ENCODE assay signal across 4 cellular contexts in genomic region chr2:11410101-11410500, GRCh38.
TF ChIP-seq lines count a peak whose summit lies in the region.

No MANE protein-coding gene starts in this region.

TF ChIP-seq in liver, 16 proteins besides CTCF, POLR2A, EP300 and RAD21:
- no peak for TF ChIP-seq ZBTB33 (IDR thresholded peaks at IDR 0.05)
- TF ChIP-seq MAX (IDR thresholded peaks at IDR 0.05), result no peak
- TF ChIP-seq NR2F2 (IDR thresholded peaks at IDR 0.05), result peak; percentile 13
- no peak for TF ChIP-seq HNF4A (conservative IDR thresholded peaks at IDR 0.05)
- no peak for TF ChIP-seq RXRA (IDR thresholded peaks at IDR 0.05)
- no peak for TF ChIP-seq FOXA1 (IDR thresholded peaks at IDR 0.05)
- no peak for TF ChIP-seq HNF4G (IDR thresholded peaks at IDR 0.05)
- no peak for TF ChIP-seq YY1 (IDR thresholded peaks at IDR 0.05)
- TF ChIP-seq GABPA (IDR thresholded peaks at IDR 0.05 in 1 of 2, conservative IDR thresholded peaks at IDR 0.05 in 1 of 2), result no peak

TF ChIP-seq in HepG2, 621 proteins besides CTCF, POLR2A, EP300 and RAD21 (continues in another document):
- no peak for TF ChIP-seq ZFP82 (CRISPR knock-in tag; IDR thresholded peaks at IDR 0.05; ENCODE audit: borderline replicate concordance)
- TF ChIP-seq SNAPC4 (CRISPR knock-in tag; IDR thresholded peaks at IDR 0.05), result no peak
- TF ChIP-seq TBX2 (CRISPR knock-in tag; IDR thresholded peaks at IDR 0.05; ENCODE audit: borderline replicate concordance), result no peak
- no peak for TF ChIP-seq HES4 (CRISPR knock-in tag; IDR thresholded peaks at IDR 0.05; ENCODE audit: borderline replicate concordance)
- no peak for TF ChIP-seq NKX3-1 (CRISPR knock-in tag; IDR thresholded peaks at IDR 0.05)
- no peak for TF ChIP-seq TOPORS (CRISPR knock-in tag; IDR thresholded peaks at IDR 0.05)
- TF ChIP-seq GMEB2 (CRISPR knock-in tag; IDR thresholded peaks at IDR 0.05; ENCODE audit: low read depth), result no peak
- no peak for TF ChIP-seq CBFB (CRISPR knock-in tag; IDR thresholded peaks at IDR 0.05)
- TF ChIP-seq HNRNPK (IDR thresholded peaks at IDR 0.05; ENCODE audit: low read depth, low read length, poor library complexity, severe bottlenecking), result no peak

TF ChIP-seq in IMR-90, 13 proteins besides CTCF, POLR2A, EP300 and RAD21:
- TF ChIP-seq CHD1 (IDR thresholded peaks at IDR 0.05; ENCODE audit: low read depth, low read length) (no peak), CEBPB (IDR thresholded peaks at IDR 0.05; ENCODE audit: low read depth, low read length) (no peak), BHLHE40 (IDR thresholded peaks at IDR 0.05; ENCODE audit: low read depth, low read length) (no peak), FOS (IDR thresholded peaks at IDR 0.05; ENCODE audit: low read depth, low read length) (no peak), RFX5 (IDR thresholded peaks at IDR 0.05; ENCODE audit: low read depth, low read length) (no peak), ELK1 (IDR thresholded peaks at IDR 0.05; ENCODE audit: borderline replicate concordance, low read depth, low read length) (no peak), SMC3 (IDR thresholded peaks at IDR 0.05; ENCODE audit: low read depth, low read length) (no peak), USF2 (IDR thresholded peaks at IDR 0.05; ENCODE audit: low read depth, low read length) (no peak), MXI1 (IDR thresholded peaks at IDR 0.05; ENCODE audit: borderline replicate concordance, low read depth, low read length) (no peak), MAFK (IDR thresholded peaks at IDR 0.05; ENCODE audit: low read depth, low read length) (no peak), MAZ (IDR thresholded peaks at IDR 0.05; ENCODE audit: borderline replicate concordance, low read depth, low read length) (no peak), NFE2L2 (IDR thresholded peaks at IDR 0.05; ENCODE audit: low read depth, low read length) (no peak)

TF ChIP-seq in endothelial cell of umbilical vein, 7 proteins besides CTCF, POLR2A, EP300 and RAD21:
- no peak for TF ChIP-seq GATA2 (IDR thresholded peaks at IDR 0.05; ENCODE audit: insufficient read depth, insufficient read length, low read depth, low read length)
- TF ChIP-seq MYC (IDR thresholded peaks at IDR 0.05; ENCODE audit: low read depth, low read length), result no peak
TF ChIP-seq in endothelial cell of umbilical vein: peak in this region for 0.
